ENCODE assay signal across 10 cellular contexts in the genomic region with DNA sequence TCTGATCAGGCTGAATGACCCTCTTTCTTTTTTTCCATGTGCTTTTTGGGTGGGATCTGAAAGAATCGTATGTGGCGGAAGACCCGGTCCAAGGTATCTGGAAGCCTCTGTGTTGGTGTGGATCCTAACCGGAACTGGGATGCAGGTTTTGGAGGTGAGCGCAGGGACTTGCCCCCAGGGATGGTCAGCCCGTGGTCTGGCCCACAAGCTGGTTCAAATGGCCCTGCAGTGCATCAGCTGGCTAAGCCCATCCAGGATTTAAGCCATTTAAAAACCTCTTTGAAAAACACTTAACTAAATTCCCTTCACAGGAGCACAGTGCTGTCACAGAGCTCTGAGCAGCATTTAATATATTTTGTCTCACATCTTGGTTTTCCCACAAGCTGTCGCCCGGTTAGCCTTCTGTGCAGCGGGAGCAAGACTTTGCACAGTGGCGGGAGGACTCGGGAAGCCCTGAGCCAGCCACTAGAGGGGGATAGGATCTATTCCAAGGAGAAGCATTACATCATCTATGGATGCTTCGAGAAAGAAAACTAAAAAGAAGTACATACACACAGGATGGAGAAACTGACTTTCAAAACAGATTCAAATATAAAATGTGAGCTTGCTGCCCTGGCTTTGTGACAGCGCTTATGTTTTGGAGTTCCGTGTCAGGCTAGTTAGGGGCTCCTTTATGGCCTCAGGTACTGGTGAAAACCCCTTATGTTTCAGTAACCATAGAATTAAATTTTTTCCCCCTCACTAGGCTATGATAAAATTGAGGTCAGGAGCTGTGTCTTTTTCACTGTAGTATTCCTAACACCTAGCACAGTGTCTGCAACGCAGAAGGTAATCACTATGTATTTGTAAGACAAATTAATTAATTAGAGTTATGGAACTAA. TPM values are rescaled to one million over a fixed set of nuclear protein-coding genes. Genes with fewer than 3 reads are reported as not detected.
DNase-seq lines count a peak whose midpoint lies in the region; ATAC-seq, FAIRE-seq and TF ChIP-seq lines count a peak whose summit lies in the region.
"Had no signal": no experiment of that assay in that cellular context is flagged by ENCODE, and none has a peak within 500 bp of the region (broad histone marks: within the 10 kb centered on the region; RNA-seq: fewer than 3 reads in every experiment).

No MANE protein-coding gene starts in this region.

- H3K36me3 ChIP-seq in astrocyte (ENCODE audit: insufficient read depth, low read length) (no peaks in the 10 kb centered on the region), testis (ENCODE audit: low read depth, missing control alignments) (no peaks in the 10 kb centered on the region)

- peaks cover 25% of the 10 kb centered on the region for H3K4me1 Mint-ChIP-seq in astrocyte (ENCODE audit: low read depth, unreplicated experiment)
- H3K4me1 Mint-ChIP-seq: memory B cell had no signal

- H3K27me3 ChIP-seq in astrocyte (ENCODE audit: insufficient read depth, low read length) = no peaks in the 10 kb centered on the region
- no peaks in the 10 kb centered on the region for H3K27me3 ChIP-seq in testis

- no peaks in the 10 kb centered on the region for H3K36me3 Mint-ChIP-seq in astrocyte (ENCODE audit: low read depth, unreplicated experiment)
- H3K36me3 Mint-ChIP-seq: memory B cell had no signal

- DNase-seq in DMS 273 (lab: John Stamatoyannopoulos, UW; ENCODE audit: unreplicated experiment) (peak; percentile 93), NCI-H1105 (lab: John Stamatoyannopoulos, UW) (peak; percentile 32), astrocyte (ENCODE audit: low read depth) (peak; percentile 60), inferior parietal cortex (ENCODE audit: extremely low spot score) (peak; percentile 76), testis (peak; percentile 70), NCI-H2029 (lab: John Stamatoyannopoulos, UW) (no peak)

- H3K9me3 ChIP-seq in astrocyte (ENCODE audit: insufficient read depth, low read depth, low read length) (no peaks in the 10 kb centered on the region), testis (no peaks in the 10 kb centered on the region)

- H3K9me3 Mint-ChIP-seq in astrocyte (ENCODE audit: unreplicated experiment) = no peaks in the 10 kb centered on the region
- H3K9me3 Mint-ChIP-seq: memory B cell had no signal

- H3K4me2 ChIP-seq in astrocyte (ENCODE audit: low read length) = peak overlapping the region; percentile 39

- intact Hi-C loops in testis (cut with DNase I; ENCODE audit: low total_unique reads) = loop anchor here (10.0 kb wide), 1 partner anchor 217 kb away; a partner anchor contains a TSS

- no peak for FAIRE-seq in astrocyte (lab: Jason Lieb, UNC)

- H3K4me3 ChIP-seq in astrocyte (ENCODE audit: insufficient read depth, low read depth, low read length) (no peak overlapping the region), testis (no peak overlapping the region)

- H4K20me1 ChIP-seq in astrocyte (ENCODE audit: insufficient read depth, low read length) = no peaks in the 10 kb centered on the region

- TF ChIP-seq CTCF in astrocyte (IDR thresholded peaks at IDR 0.05; ENCODE audit: insufficient read depth, low read depth, low read length) = peak; percentile 43
- TF ChIP-seq CTCF in testis (IDR thresholded peaks at IDR 0.05) = peak; percentile 40 to 49 (median 42)

- no peak overlapping the region for H3K4me3 Mint-ChIP-seq in astrocyte (ENCODE audit: unreplicated experiment)
- H3K4me3 Mint-ChIP-seq: memory B cell had no signal

- H3K4me1 ChIP-seq in astrocyte (ENCODE audit: insufficient read depth, low read length) (peaks cover 24% of the 10 kb centered on the region), testis (peaks cover 8% of the 10 kb centered on the region)

- ATAC-seq in HG03139 (IDR thresholded peaks at IDR 0.05; ENCODE audit: unreplicated experiment) = no peak
- ATAC-seq in HG02588 (IDR thresholded peaks at IDR 0.05; ENCODE audit: unreplicated experiment) = no peak

- no peak overlapping the region for H2AFZ ChIP-seq in astrocyte (ENCODE audit: low read depth, low read length)

- H3K9ac ChIP-seq in astrocyte (ENCODE audit: low read length) = no peak overlapping the region

- WGBS in testis, 2 donors = 70 to 75% methylated on average over 13 to 15 of the region's 15 CpGs

- H3K79me2 ChIP-seq in astrocyte (ENCODE audit: insufficient read depth, low read length) = no peaks in the 10 kb centered on the region

- no peak for TF ChIP-seq POLR2A in testis (IDR thresholded peaks at IDR 0.05)

- peaks cover 5% of the 10 kb centered on the region for H3K27me3 Mint-ChIP-seq in astrocyte (ENCODE audit: low read depth, unreplicated experiment)

- peak overlapping the region; percentile 27 for H3K27ac Mint-ChIP-seq in astrocyte (ENCODE audit: unreplicated experiment)
- H3K27ac Mint-ChIP-seq: memory B cell had no signal

- no peak overlapping the region for H3K27ac ChIP-seq in astrocyte (ENCODE audit: low read depth, low read length)
- no peak overlapping the region for H3K27ac ChIP-seq in testis

RNA-seq across cellular contexts. Expression of a gene that starts 11.3 kb away (rescaled TPM):
- total RNA-seq in astrocyte (not detected in 2 replicates), testis (1 to 10 TPM; 1.4 to 2.4 TPM)
- 1.1 TPM for polyA plus RNA-seq in testis (ENCODE audit: insufficient read depth, low read depth, low replicate concordance)
- total RNA-seq: HT1080 had no signal

RNA-seq across cellular contexts. Expression of a gene that starts 15.0 kb away (rescaled TPM):
- total RNA-seq in astrocyte = 98.6 and 111 TPM in 2 replicates
- under 1 TPM; 0.31 to 0.68 TPM for total RNA-seq in testis
- 0.94 TPM for polyA plus RNA-seq in testis (ENCODE audit: insufficient read depth, low read depth, low replicate concordance)

Comparison
In these comparisons a context has a peak if more than half of its experiments do, and no peak if none do; other contexts are left out.
1. RNA of a gene that starts 15.0 kb away (total RNA-seq): 98.6 to 111 TPM in astrocyte; 0.31 to 0.68 TPM in testis; every median in the first group is over 10 times any median in the second.